In genomic region chr3:188476930-188477329, GRCh38 we compare ENCODE assay signal across 27 cellular contexts.
A peak's percentile ranks its signal among the peaks of the same experiment; 100 is the strongest.
DNase-seq lines count a peak whose midpoint lies in the region; FAIRE-seq and TF ChIP-seq lines count a peak whose summit lies in the region.
"Had no signal": no experiment of that assay in that cellular context is flagged by ENCODE, and none has a peak within 500 bp of the region (broad histone marks: within the 10 kb centered on the region; RNA-seq: fewer than 3 reads in every experiment).

No MANE protein-coding gene starts in this region.

- H2BK120ac ChIP-seq in mesendoderm (ENCODE audit: low read depth, low read length): no peak overlapping the region

- no peak overlapping the region for H3K4me2 ChIP-seq in mesendoderm (ENCODE audit: low read length)
- H3K4me2 ChIP-seq: smooth muscle cell had no signal

- H3K79me2 ChIP-seq in mesendoderm (ENCODE audit: control insufficient read depth, insufficient read depth, low read length): no peaks in the 10 kb centered on the region

- FAIRE-seq in frontal cortex (lab: Jason Lieb, UNC): no peak
- FAIRE-seq: colon had no signal

- H3K27ac ChIP-seq in mesendoderm (ENCODE audit: low read depth, low read length) (no peak overlapping the region), stomach (peak overlapping the region in 3 of 5 donors; percentile 11 to 47 (median 21))
- H3K27ac ChIP-seq: body of pancreas, C4-2B, neutrophil, VCaP had no signal

- no peak overlapping the region for H4K8ac ChIP-seq in mesendoderm (ENCODE audit: low read depth, low read length)

- H3K36me3 ChIP-seq in mesendoderm (ENCODE audit: control insufficient read depth, insufficient read depth, low read length): no peaks in the 10 kb centered on the region
- no peaks in the 10 kb centered on the region for H3K36me3 ChIP-seq in stomach
- H3K36me3 ChIP-seq: neutrophil, tibial artery had no signal

- H3K4me3 ChIP-seq in fibroblast of pulmonary artery (replicated peaks; ENCODE audit: low read depth, low read length): no peak overlapping the region
- H3K4me3 ChIP-seq in mesendoderm (ENCODE audit: low read length): no peak overlapping the region
- no peak overlapping the region for H3K4me3 ChIP-seq in stomach
- H3K4me3 ChIP-seq: body of pancreas, smooth muscle cell, tibial artery had no signal

- peaks cover 6% of the 10 kb centered on the region for H3K9me3 Mint-ChIP-seq in activated CD4-positive, alpha-beta memory T cell treated with anti-CD3 and anti-CD28 coated beads for 36 hours

- H3K4me1 Mint-ChIP-seq in activated CD4-positive, alpha-beta memory T cell treated with anti-CD3 and anti-CD28 coated beads for 36 hours (ENCODE audit: low read depth): peaks cover 7% of the 10 kb centered on the region

- H3K9me3 ChIP-seq in stomach: no peaks in the 10 kb centered on the region
- H3K9me3 ChIP-seq: body of pancreas, Caco-2, neutrophil, tibial artery had no signal

- H3K4ac ChIP-seq in mesendoderm (ENCODE audit: low read depth, low read length): no peak overlapping the region

- no peak overlapping the region for H2BK15ac ChIP-seq in mesendoderm (replicated peaks; ENCODE audit: low read depth)

- no peak overlapping the region for H3K4me3 Mint-ChIP-seq in activated CD4-positive, alpha-beta memory T cell treated with anti-CD3 and anti-CD28 coated beads for 36 hours
- H3K4me3 Mint-ChIP-seq: activated CD4-positive, alpha-beta T cell treated with anti-CD3 and anti-CD28 coated beads, Interleukin-2, amount 10 ng/mL, durations not matched to agents 24 days and 14 days; memory B cell had no signal

- H3K27me3 ChIP-seq in mesendoderm (ENCODE audit: insufficient read depth, low read length, poor library complexity) (no peaks in the 10 kb centered on the region), stomach (no peaks in the 10 kb centered on the region)
- H3K27me3 ChIP-seq: body of pancreas, neutrophil, tibial artery had no signal

- no peak for TF ChIP-seq EP300 in stomach (IDR thresholded peaks at IDR 0.05)

- H3K79me1 ChIP-seq in mesendoderm (ENCODE audit: low read length): no peaks in the 10 kb centered on the region

- H3K4me1 ChIP-seq in mesendoderm (ENCODE audit: control insufficient read depth, low read depth, low read length) (no peaks in the 10 kb centered on the region), stomach (peaks cover 0 to 58% (median 22%) of the 10 kb centered on the region in 4 donors)

- no peaks in the 10 kb centered on the region for H3K27me3 Mint-ChIP-seq in activated CD4-positive, alpha-beta memory T cell treated with anti-CD3 and anti-CD28 coated beads for 36 hours
- H3K27me3 Mint-ChIP-seq: activated CD4-positive, alpha-beta T cell treated with anti-CD3 and anti-CD28 coated beads, Interleukin-2, amount 10 ng/mL, durations not matched to agents 24 days and 14 days; memory B cell had no signal

- peaks cover 7% of the 10 kb centered on the region for H3K36me3 Mint-ChIP-seq in activated CD4-positive, alpha-beta memory T cell treated with anti-CD3 and anti-CD28 coated beads for 36 hours

- no peak overlapping the region for H3K23ac ChIP-seq in mesendoderm (ENCODE audit: low read length)

- TF ChIP-seq CTCF in fibroblast of pulmonary artery (IDR thresholded peaks at IDR 0.05; ENCODE audit: low read length, missing control alignments): no peak
- no peak for TF ChIP-seq CTCF in stomach (IDR thresholded peaks at IDR 0.05)

- DNase-seq in NCI-H524 treated with DMSO at 0.1 percent for 48 hours (lab: John Stamatoyannopoulos, UW): peak; percentile 11
- peak; percentile 16 for DNase-seq in fibroblast of pulmonary artery (ENCODE audit: low read depth)
- peak; percentile 14 for DNase-seq in mesendoderm
- no peak for DNase-seq in stomach
- DNase-seq in NCI-H2227 treated with DMSO at 0.1 percent for 48 hours (lab: John Stamatoyannopoulos, UW): no peak
- DNase-seq in frontal cortex (ENCODE audit: low spot score in 2 of 2): no peak
- DNase-seq in activated CD4-positive, alpha-beta memory T cell treated with anti-CD3 and anti-CD28 coated beads for 36 hours: no peak
- DNase-seq: activated CD4-positive, alpha-beta T cell treated with anti-CD3 and anti-CD28 coated beads, Interleukin-2, amount 10 ng/mL, durations not matched to agents 24 days and 14 days; activated naive CD4-positive, alpha-beta T cell; activated T-cell treated with anti-CD3 and anti-CD28 coated beads, Interleukin-2, amount 50 U/mL, for 48 hours; body of pancreas; Caco-2; effector CD4-positive, alpha-beta T cell; GDM1; H7; NCI-H1694; NCI-H2171; stimulated activated CD4-positive, alpha-beta T cell treated with anti-CD3 and anti-CD28 coated beads, Interleukin-1b, Interleukin-23, amount 100 ng/mL, for 48 hours; SW 1271; T-helper 9 cell; tibial artery had no signal

- no peak overlapping the region for H2BK5ac ChIP-seq in mesendoderm (ENCODE audit: low read length)

- H3K27ac Mint-ChIP-seq in activated CD4-positive, alpha-beta memory T cell treated with anti-CD3 and anti-CD28 coated beads for 36 hours: no peak overlapping the region
- H3K27ac Mint-ChIP-seq: activated CD4-positive, alpha-beta T cell treated with anti-CD3 and anti-CD28 coated beads, Interleukin-2, amount 10 ng/mL, durations not matched to agents 24 days and 14 days; memory B cell had no signal

- intact Hi-C loops in stomach (cut with DNase I; ENCODE audit: low total_unique reads): no loop called here
- intact Hi-C loops in activated CD4-positive, alpha-beta memory T cell treated with anti-CD3 and anti-CD28 coated beads for 36 hours (cut with micrococcal nuclease): no loop called here

- no peak overlapping the region for H3K56ac ChIP-seq in mesendoderm (ENCODE audit: low read length)

- no peak overlapping the region for H4K5ac ChIP-seq in mesendoderm (ENCODE audit: low read length)

- no peak overlapping the region for H2AK5ac ChIP-seq in mesendoderm (ENCODE audit: low read length)

- no CpG with 5 or more reads among the region's 4 CpGs for WGBS in mesendoderm (ENCODE audit: extremely low coverage, insufficient coverage, low lambda C conversion rate)
- 68 to 84% (median 74%) methylated on average over 4 of the region's 4 CpGs for WGBS in stomach, 5 donors

- CTCF ChIA-PET in activated CD4-positive, alpha-beta memory T cell treated with anti-CD3 and anti-CD28 coated beads for 36 hours (lab: Charles Lee): no interaction called here

- no peak overlapping the region for H3K9ac ChIP-seq in mesendoderm (ENCODE audit: low read length)

- no peak overlapping the region for H3K18ac ChIP-seq in mesendoderm (ENCODE audit: low read length)

- POLR2A ChIA-PET in activated CD4-positive, alpha-beta memory T cell treated with anti-CD3 and anti-CD28 coated beads for 36 hours (lab: Charles Lee): no interaction called here

- TF ChIP-seq POLR2A in stomach (IDR thresholded peaks at IDR 0.05): no peak

Comparison
In these comparisons a context has a peak if more than half of its experiments do, and no peak if none do; other contexts are left out.
1. DNase-seq: peak in NCI-H524 treated with DMSO at 0.1 percent for 48 hours (single experiment), fibroblast of pulmonary artery (single experiment) and mesendoderm (single experiment); none in stomach (single experiment), NCI-H2227 treated with DMSO at 0.1 percent for 48 hours (single experiment), frontal cortex (0 of 2) and activated CD4-positive, alpha-beta memory T cell treated with anti-CD3 and anti-CD28 coated beads for 36 hours (single experiment).